21 cellular contexts compared by ENCODE assay signal in genomic region chr14:93245764-93246420, GRCh38. TPM values are rescaled to one million over a fixed set of nuclear protein-coding genes. Genes with fewer than 3 reads are reported as not detected.
DNase-seq lines count a peak whose midpoint lies in the region; ATAC-seq, FAIRE-seq and TF ChIP-seq lines count a peak whose summit lies in the region.
"Had no signal": no experiment of that assay in that cellular context is flagged by ENCODE, and none has a peak within 500 bp of the region (broad histone marks: within the 10 kb centered on the region; RNA-seq: fewer than 3 reads in every experiment).

No MANE protein-coding gene starts in this region.

- H3K4me2 ChIP-seq in IMR-90 (ENCODE audit: low read depth, low read length) (no peak overlapping the region), astrocyte (ENCODE audit: low read length) (no peak overlapping the region)

- H2BK120ac ChIP-seq in IMR-90 (ENCODE audit: low read depth, low read length), result no peak overlapping the region

- H3K27me3 ChIP-seq in IMR-90 (ENCODE audit: control insufficient read depth, insufficient read depth, low read length) (no peaks in the 10 kb centered on the region), astrocyte (ENCODE audit: insufficient read depth, low read length) (no peaks in the 10 kb centered on the region), small intestine (ENCODE audit: control insufficient read depth in 2 of 2, insufficient read depth in 2 of 2, low read length in 2 of 2) (no peaks in the 10 kb centered on the region), tibial artery (no peaks in the 10 kb centered on the region)

- intact Hi-C loops in IMR-90 (cut with micrococcal nuclease) (no loop called here), tibial artery (cut with DNase I; ENCODE audit: low total_unique reads) (no loop called here)

- TF ChIP-seq RAD21 in IMR-90 (IDR thresholded peaks at IDR 0.05; ENCODE audit: low read length), result no peak

- H3K9ac ChIP-seq in IMR-90 (ENCODE audit: low read depth, low read length) (no peak overlapping the region), astrocyte (ENCODE audit: low read length) (no peak overlapping the region)

- in situ Hi-C loops in IMR-90 (cut with MboI; ENCODE audit: low sequenced_read_pairs), result no loop called here

- 0 out of 4 replicates have a peak overlapping the region, but pooled peaks of 1 of the 2 experiments have one; percentile 16 for H4K8ac ChIP-seq in IMR-90 (ENCODE audit: low read depth in 2 of 2, low read length in 2 of 2)

- no peaks in the 10 kb centered on the region for H3K27me3 Mint-ChIP-seq in astrocyte (ENCODE audit: low read depth, unreplicated experiment)
- no peaks in the 10 kb centered on the region for H3K27me3 Mint-ChIP-seq in naive thymus-derived CD8-positive, alpha-beta T cell
- H3K27me3 Mint-ChIP-seq: CD4-positive, alpha-beta T cell had no signal

- H3K9me1 ChIP-seq in IMR-90 (ENCODE audit: insufficient read depth, low read length), result peaks cover 6% of the 10 kb centered on the region

- WGBS in IMR-90 (ENCODE audit: extremely low coverage in 2 of 2, insufficient read length in 1 of 2), 2 experiments, result 81% methylated on average over 3 of the region's 10 CpGs; no CpG with 5 or more reads in 1 of the 2 experiments
- WGBS in small intestine, 3 donors, result 83 to 91% (median 87%) methylated on average over 10 of the region's 10 CpGs

- H2AK9ac ChIP-seq in IMR-90 (replicated peaks; ENCODE audit: low read depth, low read length, poor library complexity), result no peak overlapping the region

- H3K9me3 ChIP-seq in IMR-90 (ENCODE audit: control insufficient read depth, insufficient read depth, low read length) (no peaks in the 10 kb centered on the region), astrocyte (ENCODE audit: insufficient read depth, low read depth, low read length) (no peaks in the 10 kb centered on the region), small intestine (ENCODE audit: control insufficient read depth, low read depth) (no peaks in the 10 kb centered on the region), tibial artery (no peaks in the 10 kb centered on the region)

- H3K4me1 ChIP-seq in IMR-90 (ENCODE audit: control insufficient read depth, insufficient read depth, low read length) (peaks cover 11% of the 10 kb centered on the region), astrocyte (ENCODE audit: insufficient read depth, low read length) (peaks cover 1% of the 10 kb centered on the region), small intestine (ENCODE audit: control insufficient read depth in 2 of 2, insufficient read depth in 1 of 2, low read depth in 1 of 2, low read length in 1 of 2) (no peaks in the 10 kb centered on the region), tibial artery (no peaks in the 10 kb centered on the region)

- TF ChIP-seq POLR2A in IMR-90 (IDR thresholded peaks at IDR 0.05; ENCODE audit: low read depth, low read length), result no peak

- H4K5ac ChIP-seq in IMR-90 (ENCODE audit: low read depth, low read length), result no peak overlapping the region; the same call in 1 of the 2 replicates

- no peaks in the 10 kb centered on the region for H3K79me2 ChIP-seq in astrocyte (ENCODE audit: insufficient read depth, low read length)

- no peak overlapping the region for H3K27ac ChIP-seq in IMR-90 (ENCODE audit: insufficient read depth, low read length)
- H3K27ac ChIP-seq in astrocyte (ENCODE audit: low read depth, low read length), result no peak overlapping the region
- H3K27ac ChIP-seq in small intestine (ENCODE audit: low read depth in 1 of 2, low read length in 1 of 2), result no peak overlapping the region
- H3K27ac ChIP-seq in tibial artery, result no peak overlapping the region

- H2BK5ac ChIP-seq in IMR-90 (ENCODE audit: low read depth, low read length, poor library complexity, severe bottlenecking), result peak overlapping the region; percentile 18

- CTCF ChIA-PET in IMR-90 (lab: Yijun Ruan, JAX), result no interaction called here

- H4K20me1 ChIP-seq in IMR-90 (ENCODE audit: insufficient read depth, low read length), result peaks cover under 1% of the 10 kb centered on the region; the same call in 1 of the 2 replicates
- H4K20me1 ChIP-seq in astrocyte (ENCODE audit: insufficient read depth, low read length), result peaks cover 4% of the 10 kb centered on the region

- H3K4me3 Mint-ChIP-seq in astrocyte (ENCODE audit: unreplicated experiment), result no peak overlapping the region
- no peak overlapping the region for H3K4me3 Mint-ChIP-seq in naive thymus-derived CD8-positive, alpha-beta T cell
- H3K4me3 Mint-ChIP-seq: CD4-positive, alpha-beta T cell had no signal

- H3K23ac ChIP-seq in IMR-90 (ENCODE audit: low read depth, low read length), result 0 out of 2 replicates have a peak overlapping the region, but pooled peaks have one; percentile 2

- POLR2A ChIA-PET in IMR-90 (lab: Charles Lee; ENCODE audit: unreplicated experiment), result no interaction called here
- POLR2A ChIA-PET in naive thymus-derived CD8-positive, alpha-beta T cell (lab: Charles Lee), result no interaction called here

- peaks cover under 1% of the 10 kb centered on the region for H3K4me1 Mint-ChIP-seq in astrocyte (ENCODE audit: low read depth, unreplicated experiment)
- no peaks in the 10 kb centered on the region for H3K4me1 Mint-ChIP-seq in naive thymus-derived CD8-positive, alpha-beta T cell

- H3K36me3 Mint-ChIP-seq in astrocyte (ENCODE audit: low read depth, unreplicated experiment), result peaks cover 15% of the 10 kb centered on the region
- peaks cover 3 to 89% (median 18%) of the 10 kb centered on the region in 3 donors for H3K36me3 Mint-ChIP-seq in naive thymus-derived CD8-positive, alpha-beta T cell

- TF ChIP-seq CTCF in IMR-90 (conservative IDR thresholded peaks at IDR 0.05; ENCODE audit: low read depth, low read length) (no peak), astrocyte (IDR thresholded peaks at IDR 0.05; ENCODE audit: insufficient read depth, low read depth, low read length) (no peak), tibial artery (IDR thresholded peaks at IDR 0.05) (no peak)

- ATAC-seq in IMR-90 (ENCODE audit: low read depth), result no peak
- ATAC-seq in naive thymus-derived CD8-positive, alpha-beta T cell, result no peak
- ATAC-seq: Right ventricle myocardium inferior had no signal

- H3K56ac ChIP-seq in IMR-90 (ENCODE audit: extremely low read depth, insufficient read depth, low read length), result no peak overlapping the region

- H2BK20ac ChIP-seq in IMR-90 (ENCODE audit: low read depth, low read length), result no peak overlapping the region

- FAIRE-seq in astrocyte (lab: Jason Lieb, UNC) (no peak), small intestine (lab: Jason Lieb, UNC) (no peak)
- FAIRE-seq: GM19239 had no signal

- H3K9me3 Mint-ChIP-seq in astrocyte (ENCODE audit: unreplicated experiment), result no peaks in the 10 kb centered on the region
- H3K9me3 Mint-ChIP-seq in naive thymus-derived CD8-positive, alpha-beta T cell, result no peaks in the 10 kb centered on the region
- H3K9me3 Mint-ChIP-seq: CD4-positive, alpha-beta T cell had no signal

- peak; percentile 91 for DNase-seq in DMS79 treated with DMSO at 0.1 percent for 48 hours (lab: John Stamatoyannopoulos, UW)
- DNase-seq in IMR-90, result peak; percentile 34
- DNase-seq in astrocyte (ENCODE audit: low read depth), result peak; percentile 22
- peak; percentile 10 for DNase-seq in small intestine
- no peak for DNase-seq in naive thymus-derived CD8-positive, alpha-beta T cell
- no peak for DNase-seq in tibial artery
- no peak for DNase-seq in NCI-H187 (lab: John Stamatoyannopoulos, UW)
- DNase-seq: CD4-positive, alpha-beta T cell; COR-L47; DMS 273 treated with DMSO at 0.1 percent for 48 hours; GDM1; Karpas-422; NCI-H1694 treated with DMSO at 0.1 percent for 48 hours; NCI-H2107; NCI-H345; NCI-H524; NCI-H774; OCI-M1; SW 1271 had no signal

- H4K91ac ChIP-seq in IMR-90 (ENCODE audit: insufficient read depth, low read depth, low read length), result no peak overlapping the region

- H3K4me3 ChIP-seq in IMR-90 (ENCODE audit: insufficient read depth, low read depth, low read length) (no peak overlapping the region), astrocyte (ENCODE audit: insufficient read depth, low read depth, low read length) (no peak overlapping the region), small intestine (ENCODE audit: low read depth in 1 of 2, low read length in 2 of 2) (no peak overlapping the region), tibial artery (no peak overlapping the region)

- H3K36me3 ChIP-seq in IMR-90 (ENCODE audit: control insufficient read depth, insufficient read depth, low read length) (peaks cover 48% of the 10 kb centered on the region), astrocyte (ENCODE audit: insufficient read depth, low read length) (peaks cover 28% of the 10 kb centered on the region), small intestine (ENCODE audit: control insufficient read depth in 2 of 2, insufficient read depth in 2 of 2, low read length in 2 of 2) (peaks cover 22 to 31% of the 10 kb centered on the region in 2 donors), tibial artery (peaks cover 76 to 94% (median 78%) of the 10 kb centered on the region in 3 donors)

- H3K18ac ChIP-seq in IMR-90 (ENCODE audit: low read depth, low read length), result peak overlapping the region; percentile 47; the same call in 1 of the 2 replicates

- no peak overlapping the region for H2BK15ac ChIP-seq in IMR-90 (ENCODE audit: low read depth, low read length)

- H3K14ac ChIP-seq in IMR-90 (replicated peaks; ENCODE audit: low read depth, low read length), result no peak overlapping the region

- no peak overlapping the region for H2AK5ac ChIP-seq in IMR-90 (ENCODE audit: low read depth, low read length)

- no TSS peak for BruUV-seq in IMR-90 (replicated peaks; lab: Mats Ljungman, UMichigan)

- H3K4ac ChIP-seq in IMR-90 (ENCODE audit: low read depth, low read length), result no peak overlapping the region

- H2AFZ ChIP-seq in IMR-90 (replicated peaks; ENCODE audit: low read length, poor library complexity), result no peak overlapping the region
- H2AFZ ChIP-seq in astrocyte (ENCODE audit: low read depth, low read length), result no peak overlapping the region

- H3K27ac Mint-ChIP-seq in astrocyte (ENCODE audit: unreplicated experiment), result no peak overlapping the region
- H3K27ac Mint-ChIP-seq in naive thymus-derived CD8-positive, alpha-beta T cell, result peak overlapping the region in 1 of 10 donors; percentile 66
- H3K27ac Mint-ChIP-seq: CD4-positive, alpha-beta T cell had no signal

- peaks cover 0 to 30% of the 10 kb centered on the region in 2 experiments; a peak in 3 of 4 replicates for H3K79me1 ChIP-seq in IMR-90 (ENCODE audit: low read depth in 1 of 2, low read length in 2 of 2)

- dilution Hi-C loops in IMR-90 (cut with HindIII; ENCODE audit: low sequenced_read_pairs, unreplicated experiment), result no loop called here

RNA-seq across cellular contexts. Expression of gene UBR7, which starts 38.8 kb away (rescaled TPM):
- total RNA-seq in IMR-90 (2012; rRNA removed) (29.4 and 55.8 TPM in 2 replicates), astrocyte (7.3 and 7.8 TPM in 2 replicates)
- polyA plus RNA-seq in IMR-90 (2012; rRNA removed) (20.3 and 24.2 TPM in 2 replicates), small intestine (10 to 100 TPM; 12.7 to 14.5 (median 13.2) TPM)
- 9.8 and 10.5 TPM in 2 replicates for polyA plus RNA-seq in IMR-90 (2012; cell fraction: cytosol; rRNA removed)
- polyA plus RNA-seq in IMR-90 (2012; cell fraction: nucleus; rRNA removed; ENCODE audit: low replicate concordance), result 6.4 and 13.4 TPM in 2 replicates
- 10 to 100 TPM; 13.7 to 13.8 TPM for total RNA-seq in naive thymus-derived CD8-positive, alpha-beta T cell
- polyA plus RNA-seq in naive thymus-derived CD8-positive, alpha-beta T cell, result 10 to 100 TPM; 24.9 to 28.2 (median 26.1) TPM

RNA-seq across cellular contexts. Expression of gene GON7, which starts 39.0 kb away (rescaled TPM):
- total RNA-seq in IMR-90 (2012; rRNA removed) (4.3 and 10.3 TPM in 2 replicates), astrocyte (5.3 and 5.4 TPM in 2 replicates)
- polyA plus RNA-seq in IMR-90 (2012; rRNA removed) (5.6 and 7.8 TPM in 2 replicates), small intestine (10 to 100 TPM; 28.2 to 43.2 (median 30.5) TPM)
- 2.0 and 2.1 TPM in 2 replicates for polyA plus RNA-seq in IMR-90 (2012; cell fraction: cytosol; rRNA removed)
- polyA plus RNA-seq in IMR-90 (2012; cell fraction: nucleus; rRNA removed; ENCODE audit: low replicate concordance), result 0.50 and 1.5 TPM in 2 replicates
- total RNA-seq in naive thymus-derived CD8-positive, alpha-beta T cell, result 1 to 10 TPM; 7.0 to 7.1 TPM
- 10 to 100 TPM in 2 of 3 donors, 1 to 10 TPM in 1; 9.5 to 18.8 (median 17.4) TPM for polyA plus RNA-seq in naive thymus-derived CD8-positive, alpha-beta T cell

Comparison
In these comparisons a context has a peak if more than half of its experiments do, and no peak if none do; other contexts are left out.
1. DNase-seq: peak in DMS79 treated with DMSO at 0.1 percent for 48 hours (single experiment), IMR-90 (single experiment), astrocyte (single experiment) and small intestine (single experiment); none in naive thymus-derived CD8-positive, alpha-beta T cell (0 of 10), tibial artery (0 of 2) and NCI-H187 (0 of 2).